Comparison of ENCODE assay signal across 23 cellular contexts in the genomic region with DNA sequence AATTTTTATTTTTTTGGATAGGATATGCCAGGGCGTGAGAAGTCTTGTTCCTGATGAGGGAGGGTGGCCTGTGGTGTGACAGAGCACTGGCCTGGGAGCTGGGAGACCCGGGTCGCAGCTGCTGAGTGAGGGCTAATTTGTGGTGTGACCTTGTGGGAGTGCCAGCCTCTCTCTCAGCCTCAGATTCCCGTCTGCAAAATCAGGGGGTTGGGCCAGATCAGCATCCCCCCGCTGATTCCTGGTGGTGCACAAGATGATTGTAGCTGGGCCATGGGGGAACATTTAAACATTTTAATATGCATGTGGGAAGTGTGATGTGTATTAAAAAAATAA. TPM values are rescaled to one million over a fixed set of nuclear protein-coding genes. Genes with fewer than 3 reads are reported as not detected.
DNase-seq lines count a peak whose midpoint lies in the region; TF ChIP-seq lines count a peak whose summit lies in the region.
"Had no signal": no experiment of that assay in that cellular context is flagged by ENCODE, and none has a peak within 500 bp of the region (broad histone marks: within the 10 kb centered on the region; RNA-seq: fewer than 3 reads in every experiment).

No MANE protein-coding gene starts in this region.

- no peaks in the 10 kb centered on the region for H3K36me3 Mint-ChIP-seq in CD8-positive, alpha-beta memory T cell
- no peaks in the 10 kb centered on the region for H3K36me3 Mint-ChIP-seq in glutamatergic neuron (ENCODE audit: unreplicated experiment)
- H3K36me3 Mint-ChIP-seq: stimulated activated naive B cell treated with anti-CD40 and anti-IgM and Interleukin-4, amounts not matched to agents 10 μg/mL and 1 μg/mL and 100 μg/mL, for 72 hours had no signal

- no peaks in the 10 kb centered on the region for H3K9me3 Mint-ChIP-seq in CD8-positive, alpha-beta memory T cell
- H3K9me3 Mint-ChIP-seq in glutamatergic neuron (ENCODE audit: unreplicated experiment), result peaks cover 10% of the 10 kb centered on the region
- H3K9me3 Mint-ChIP-seq: H9; stimulated activated naive B cell treated with anti-CD40 and anti-IgM and Interleukin-4, amounts not matched to agents 10 μg/mL and 1 μg/mL and 100 μg/mL, for 72 hours had no signal

- peaks cover 15 to 44% (median 35%) of the 10 kb centered on the region in 3 donors for H3K4me1 Mint-ChIP-seq in CD8-positive, alpha-beta memory T cell
- H3K4me1 Mint-ChIP-seq in glutamatergic neuron (ENCODE audit: low read depth, unreplicated experiment), result peaks cover 47% of the 10 kb centered on the region

- peak overlapping the region; percentile 60 to 96 (median 80) for H3K4me2 ChIP-seq in BLaER1 treated with 17β-estradiol and CSF1 and Interleukin-3, amounts not matched to agents 10 nM and 100 nM
- H3K4me2 ChIP-seq in smooth muscle cell, result no peak overlapping the region
- H3K4me2 ChIP-seq: hepatocyte, PC-9 had no signal

- no peak for TF ChIP-seq CTCF in glutamatergic neuron (IDR thresholded peaks at IDR 0.05; ENCODE audit: partially characterized antibody, unreplicated experiment)
- TF ChIP-seq CTCF in smooth muscle cell (IDR thresholded peaks at IDR 0.05; ENCODE audit: borderline replicate concordance, insufficient read depth, poor library complexity, severe bottlenecking), result no peak
- TF ChIP-seq CTCF in WERI-Rb-1 (IDR thresholded peaks at IDR 0.05; ENCODE audit: low read depth, low read length), result no peak

- H2AFZ ChIP-seq in smooth muscle cell (ENCODE audit: low read depth), result no peak overlapping the region
- H2AFZ ChIP-seq: hepatocyte, PC-9 had no signal

- peaks cover 49 to 100% (median 96%) of the 10 kb centered on the region in 10 experiments for H3K4me1 ChIP-seq in BLaER1 treated with 17β-estradiol and CSF1 and Interleukin-3, amounts not matched to agents 10 nM and 100 nM
- H3K4me1 ChIP-seq in CD8-positive, alpha-beta memory T cell (ENCODE audit: insufficient read depth, low read length), result peaks cover 10% of the 10 kb centered on the region
- H3K4me1 ChIP-seq in smooth muscle cell (ENCODE audit: low read depth), result peaks cover 23% of the 10 kb centered on the region
- H3K4me1 ChIP-seq: right lobe of liver had no signal

- WGBS in smooth muscle cell (ENCODE audit: low lambda C conversion rate), result 73% methylated on average over 5 of the region's 5 CpGs

- DNase-seq in CD8-positive, alpha-beta memory T cell, result no peak
- DNase-seq in glutamatergic neuron, result no peak
- DNase-seq in smooth muscle cell (lab: John Stamatoyannopoulos, UW; ENCODE audit: unreplicated experiment), result no peak
- no peak for DNase-seq in stimulated activated CD8-positive, alpha-beta memory T cell treated with anti-CD3 and anti-CD28 coated beads, Interleukin-4, amount 100 ng/mL, for 48 hours
- no peak for DNase-seq in WERI-Rb-1
- no peak for DNase-seq in GM19240 (ENCODE audit: insufficient read length, low spot score)
- DNase-seq: activated CD4-positive, CD25-positive, alpha-beta regulatory T cell treated with anti-CD3 and anti-CD28 coated beads, Interleukin-2, amount 50 U/mL, for 72 hours; adrenal gland; DND-41; H9; NCI-H187 treated with DMSO at 0.1 percent for 48 hours; NCI-H2227 treated with DMSO at 0.1 percent for 48 hours; NCI-H82; PC-9; right lobe of liver; stimulated activated naive B cell treated with anti-CD40 and anti-IgM and Interleukin-4, amounts not matched to agents 10 μg/mL and 1 μg/mL and 100 μg/mL, for 72 hours; T-helper 9 cell; trophoblast cell had no signal

- H3K27me3 ChIP-seq in BLaER1 treated with 17β-estradiol and CSF1 and Interleukin-3, amounts not matched to agents 10 nM and 100 nM, result no peaks in the 10 kb centered on the region
- H3K27me3 ChIP-seq in CD8-positive, alpha-beta memory T cell (ENCODE audit: insufficient read depth, low read length, poor library complexity, severe bottlenecking), result no peaks in the 10 kb centered on the region
- H3K27me3 ChIP-seq in smooth muscle cell (ENCODE audit: low read depth), result no peaks in the 10 kb centered on the region
- no peaks in the 10 kb centered on the region for H3K27me3 ChIP-seq in WERI-Rb-1 (ENCODE audit: insufficient read depth, low read depth, severe bottlenecking)
- H3K27me3 ChIP-seq: adrenal gland, hepatocyte, right lobe of liver, SJSA1 had no signal

- CTCF ChIA-PET in CD8-positive, alpha-beta memory T cell (lab: Charles Lee), result interaction anchor here (1.0 kb wide), 1 partner anchor 26 kb away, joined by 3 read pairs; no protein-coding TSS in a partner anchor

- H3K36me3 ChIP-seq in BLaER1 treated with 17β-estradiol and CSF1 and Interleukin-3, amounts not matched to agents 10 nM and 100 nM, result no peaks in the 10 kb centered on the region
- no peaks in the 10 kb centered on the region for H3K36me3 ChIP-seq in CD8-positive, alpha-beta memory T cell (ENCODE audit: insufficient read depth, low read length)
- no peaks in the 10 kb centered on the region for H3K36me3 ChIP-seq in smooth muscle cell (ENCODE audit: low read depth)
- H3K36me3 ChIP-seq in WERI-Rb-1, result no peaks in the 10 kb centered on the region; the same call in 1 of the 2 replicates
- H3K36me3 ChIP-seq: adrenal gland, right lobe of liver, SJSA1 had no signal

- H3K9me3 ChIP-seq in BLaER1 treated with 17β-estradiol and CSF1 and Interleukin-3, amounts not matched to agents 10 nM and 100 nM (replicated peaks in 1 of 11), result no peaks in the 10 kb centered on the region
- H3K9me3 ChIP-seq in CD8-positive, alpha-beta memory T cell (ENCODE audit: low read length), result no peaks in the 10 kb centered on the region
- H3K9me3 ChIP-seq in smooth muscle cell (replicated peaks; ENCODE audit: low read depth) (no peaks in the 10 kb centered on the region), WERI-Rb-1 (ENCODE audit: severe bottlenecking) (no peaks in the 10 kb centered on the region)
- H3K9me3 ChIP-seq: adrenal gland, right lobe of liver, SJSA1 had no signal

- peaks cover 85% of the 10 kb centered on the region for H3K79me2 ChIP-seq in smooth muscle cell (ENCODE audit: low read depth)

- peaks cover 20% of the 10 kb centered on the region for H3F3A ChIP-seq in smooth muscle cell (ENCODE audit: low read depth)

- H3K27me3 Mint-ChIP-seq in CD8-positive, alpha-beta memory T cell, result peaks cover 0 to 1% of the 10 kb centered on the region in 2 donors
- H3K27me3 Mint-ChIP-seq in glutamatergic neuron (ENCODE audit: unreplicated experiment), result peaks cover 18% of the 10 kb centered on the region

- H4K20me1 ChIP-seq in BLaER1 treated with 17β-estradiol and CSF1 and Interleukin-3, amounts not matched to agents 10 nM and 100 nM, result no peaks in the 10 kb centered on the region
- H4K20me1 ChIP-seq in smooth muscle cell (ENCODE audit: low read depth), result no peaks in the 10 kb centered on the region

- peak overlapping the region in 7 of 11 experiments; percentile 46 to 69 (median 57); a peak in 8 of 22 replicates for H3K9ac ChIP-seq in BLaER1 treated with 17β-estradiol and CSF1 and Interleukin-3, amounts not matched to agents 10 nM and 100 nM
- no peak overlapping the region for H3K9ac ChIP-seq in smooth muscle cell (ENCODE audit: low read depth)

- POLR2A ChIA-PET in CD8-positive, alpha-beta memory T cell (lab: Charles Lee), result no interaction called here

- H3K27ac Mint-ChIP-seq in CD8-positive, alpha-beta memory T cell, result peak overlapping the region in 7 of 8 donors; percentile 65 to 99 (median 94)
- H3K27ac Mint-ChIP-seq in glutamatergic neuron (ENCODE audit: unreplicated experiment), result peak overlapping the region; percentile 22
- H3K27ac Mint-ChIP-seq: H9; stimulated activated naive B cell treated with anti-CD40 and anti-IgM and Interleukin-4, amounts not matched to agents 10 μg/mL and 1 μg/mL and 100 μg/mL, for 72 hours had no signal

- peak overlapping the region in 1 of 10 experiments; percentile 26; a peak in 2 of 20 replicates for H3K4me3 ChIP-seq in BLaER1 treated with 17β-estradiol and CSF1 and Interleukin-3, amounts not matched to agents 10 nM and 100 nM
- H3K4me3 ChIP-seq in CD8-positive, alpha-beta memory T cell (ENCODE audit: low read length), result no peak overlapping the region
- H3K4me3 ChIP-seq in smooth muscle cell (no peak overlapping the region), WERI-Rb-1 (ENCODE audit: low read depth, low read length) (no peak overlapping the region)
- H3K4me3 ChIP-seq: adrenal gland, coronary artery, hepatocyte, lung, PC-9, right lobe of liver, SJSA1 had no signal

- H3K4me3 Mint-ChIP-seq in CD8-positive, alpha-beta memory T cell, result peak overlapping the region in 4 of 7 donors; percentile 56 to 82 (median 62)
- no peak overlapping the region for H3K4me3 Mint-ChIP-seq in glutamatergic neuron (ENCODE audit: unreplicated experiment)
- H3K4me3 Mint-ChIP-seq: H9; stimulated activated naive B cell treated with anti-CD40 and anti-IgM and Interleukin-4, amounts not matched to agents 10 μg/mL and 1 μg/mL and 100 μg/mL, for 72 hours had no signal

- peak overlapping the region in 9 of 11 experiments; percentile 0 to 91 (median 81); a peak in 14 of 22 replicates for H3K27ac ChIP-seq in BLaER1 treated with 17β-estradiol and CSF1 and Interleukin-3, amounts not matched to agents 10 nM and 100 nM
- no peak overlapping the region for H3K27ac ChIP-seq in CD8-positive, alpha-beta memory T cell (ENCODE audit: low read depth, low read length)
- H3K27ac ChIP-seq in smooth muscle cell (ENCODE audit: low read depth) (peak overlapping the region; percentile 55), WERI-Rb-1 (no peak overlapping the region)
- H3K27ac ChIP-seq: hepatocyte, PC-9, right lobe of liver, SJSA1 had no signal

RNA-seq across cellular contexts. Expression of gene TSPAN15, which starts 14.9 kb away (rescaled TPM):
- total RNA-seq in CD8-positive, alpha-beta memory T cell, result 1 to 10 TPM; 1.4 to 2.4 TPM
- 20.2 TPM for polyA plus RNA-seq in CD8-positive, alpha-beta memory T cell
- total RNA-seq in glutamatergic neuron (ENCODE audit: unreplicated experiment) (49.8 TPM), smooth muscle cell (113 and 145 TPM in 2 replicates)
- polyA plus RNA-seq in smooth muscle cell, result 144 and 249 TPM in 2 replicates

RNA-seq across cellular contexts. Expression of gene TACR2, which starts 49.4 kb away (rescaled TPM):
- not detected for total RNA-seq in CD8-positive, alpha-beta memory T cell
- polyA plus RNA-seq in CD8-positive, alpha-beta memory T cell, result not detected
- total RNA-seq in glutamatergic neuron (ENCODE audit: unreplicated experiment) (not detected), smooth muscle cell (not detected in 2 replicates)
- 0.13 and 0.43 TPM in 2 replicates for polyA plus RNA-seq in smooth muscle cell
- total RNA-seq: H9, PC-9, SJSA1 had no signal
- polyA plus RNA-seq: hepatocyte had no signal

Comparison
In these comparisons a context has a peak if more than half of its experiments do, and no peak if none do; other contexts are left out.
1. H3K27ac ChIP-seq: peak in BLaER1 treated with 17β-estradiol and CSF1 and Interleukin-3, amounts not matched to agents 10 nM and 100 nM (9 of 11) and smooth muscle cell (single experiment); none in CD8-positive, alpha-beta memory T cell (single experiment) and WERI-Rb-1 (single experiment).
2. RNA of gene TSPAN15, which starts 14.9 kb away (total RNA-seq): 113 to 145 TPM in smooth muscle cell and 49.8 TPM in glutamatergic neuron (single experiment); 1.4 to 2.4 TPM in CD8-positive, alpha-beta memory T cell; every median in the first group is over 10 times any median in the second.